Comparison of ENCODE assay signal across 8 cellular contexts in genomic region chr15:47184405-47185221, GRCh38.
DNase-seq lines count a peak whose midpoint lies in the region; ATAC-seq and TF ChIP-seq lines count a peak whose summit lies in the region.

No MANE protein-coding gene starts in this region.

- H3K9ac ChIP-seq in muscle layer of colon (ENCODE audit: low read length), result no peak overlapping the region

- H3K4me3 ChIP-seq in muscle layer of colon (ENCODE audit: low read depth in 1 of 2, low read length in 2 of 2), result peak overlapping the region; percentile 48 to 70

- H3K27me3 Mint-ChIP-seq in endothelial cell (ENCODE audit: unreplicated experiment), result peaks cover 17% of the 10 kb centered on the region

- no peak for TF ChIP-seq CTCF in endothelial cell (IDR thresholded peaks at IDR 0.05; ENCODE audit: unreplicated experiment)

- ATAC-seq in GM19023 (IDR thresholded peaks at IDR 0.05; ENCODE audit: unreplicated experiment), result peak; percentile 25

- no peak overlapping the region for H3K27ac Mint-ChIP-seq in endothelial cell (ENCODE audit: unreplicated experiment)

- no peak overlapping the region for H3K27ac ChIP-seq in muscle layer of colon (ENCODE audit: low read depth, low read length)

- no peaks in the 10 kb centered on the region for H3K36me3 Mint-ChIP-seq in endothelial cell (ENCODE audit: low read depth, unreplicated experiment)

- peaks cover 4% of the 10 kb centered on the region for H3K4me1 ChIP-seq in muscle layer of colon (ENCODE audit: insufficient read depth, low read length)

- H3K36me3 ChIP-seq in muscle layer of colon (ENCODE audit: insufficient read depth, low read length), result no peaks in the 10 kb centered on the region

- no peaks in the 10 kb centered on the region for H3K9me3 ChIP-seq in muscle layer of colon (ENCODE audit: low read length)

- no peaks in the 10 kb centered on the region for H3K9me3 Mint-ChIP-seq in endothelial cell (ENCODE audit: unreplicated experiment)

- peak overlapping the region; percentile 89 for H3K4me3 Mint-ChIP-seq in endothelial cell (ENCODE audit: unreplicated experiment)

- H3K27me3 ChIP-seq in muscle layer of colon (ENCODE audit: control insufficient read depth in 1 of 2, insufficient read depth in 2 of 2, low read length in 2 of 2), result peaks cover 9 to 29% of the 10 kb centered on the region in 2 donors

- DNase-seq in NCI-H446 treated with DMSO at 0.1 percent for 48 hours (lab: John Stamatoyannopoulos, UW), result peak; percentile 56
- peak; percentile 8 for DNase-seq in endothelial cell (ENCODE audit: low spot score)
- DNase-seq in stimulated activated naive CD4-positive, alpha-beta T cell (lab: John Stamatoyannopoulos, UW), result no peak
- DNase-seq in AML-193 (lab: John Stamatoyannopoulos, UW), result no peak
- no peak for DNase-seq in midbrain (lab: John Stamatoyannopoulos, UW)
- no peak for DNase-seq in COLO829 (ENCODE audit: low spot score)

- peaks cover 12% of the 10 kb centered on the region for H3K4me1 Mint-ChIP-seq in endothelial cell (ENCODE audit: unreplicated experiment)

Comparison
In these comparisons a context has a peak if more than half of its experiments do, and no peak if none do; other contexts are left out.
1. DNase-seq: peak in NCI-H446 treated with DMSO at 0.1 percent for 48 hours (single experiment) and endothelial cell (single experiment); none in stimulated activated naive CD4-positive, alpha-beta T cell (0 of 6), AML-193 (0 of 2), midbrain (single experiment) and COLO829 (single experiment).